17 cellular contexts compared by ENCODE assay signal in the genomic region with DNA sequence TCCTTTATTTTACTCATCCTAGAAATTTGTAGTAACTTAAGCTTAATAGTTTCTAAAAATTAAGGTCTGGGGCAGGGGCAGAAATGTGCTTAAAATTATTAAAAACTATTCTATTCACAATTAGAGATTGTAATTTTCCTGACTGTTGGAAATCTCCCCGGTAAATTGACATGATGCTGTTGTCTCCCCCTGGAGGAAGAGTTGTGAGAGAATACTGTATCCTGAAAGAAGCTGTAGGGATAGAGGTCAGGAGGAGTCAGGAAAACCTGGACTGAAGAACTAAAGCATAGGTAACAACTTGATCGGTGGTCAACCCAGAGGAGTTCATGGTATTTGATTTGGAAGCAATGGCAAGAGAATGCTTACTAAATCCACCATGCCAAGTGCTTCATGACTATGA. TPM values are rescaled to one million over a fixed set of nuclear protein-coding genes. Genes with fewer than 3 reads are reported as not detected.
DNase-seq lines count a peak whose midpoint lies in the region; ATAC-seq and TF ChIP-seq lines count a peak whose summit lies in the region.
"Had no signal": no experiment of that assay in that cellular context is flagged by ENCODE, and none has a peak within 500 bp of the region (broad histone marks: within the 10 kb centered on the region; RNA-seq: fewer than 3 reads in every experiment).

No MANE protein-coding gene starts in this region.

- H3K4me1 ChIP-seq in foreskin keratinocyte: no peaks in the 10 kb centered on the region
- peaks cover 0 to 65% (median 12%) of the 10 kb centered on the region in 4 donors for H3K4me1 ChIP-seq in tibial artery
- H3K4me1 ChIP-seq: right atrium auricular region, vagina had no signal

- no peak for DNase-seq in HFF-Myc (ENCODE audit: extremely low read depth, low read depth)
- no peak for DNase-seq in foreskin keratinocyte
- DNase-seq in tibial artery: no peak
- no peak for DNase-seq in NCI-H146 (lab: John Stamatoyannopoulos, UW)
- no peak for DNase-seq in mesothelial cell of epicardium (ENCODE audit: low spot score in 2 of 2, unreplicated experiment in 2 of 2)
- no peak for DNase-seq in NCI-H1417 treated with DMSO at 0.1 percent for 48 hours (lab: John Stamatoyannopoulos, UW)
- DNase-seq: activated CD4-positive, alpha-beta T cell treated with anti-CD3 and anti-CD28 coated beads, Interleukin-2, amount 10 ng/mL, durations not matched to agents 7 days and 5 days; GF-D8; kidney; NCI-H1105 treated with DMSO at 0.1 percent for 48 hours; NCI-H446; RPMI8226; stimulated activated CD4-positive, alpha-beta T cell treated with anti-CD3 and anti-CD28 coated beads, Interleukin-4, amount 100 ng/mL, for 1 hour had no signal

- intact Hi-C loops in tibial artery (cut with DNase I; ENCODE audit: low total_unique reads): no loop called here

- peaks cover 9% of the 10 kb centered on the region for H3K4me1 Mint-ChIP-seq in mesothelial cell of epicardium

- H3K36me3 Mint-ChIP-seq in mesothelial cell of epicardium: peaks cover 12% of the 10 kb centered on the region

- H3K27ac Mint-ChIP-seq in mesothelial cell of epicardium: no peak overlapping the region
- H3K27ac Mint-ChIP-seq: activated CD4-positive, alpha-beta T cell treated with anti-CD3 and anti-CD28 coated beads, Interleukin-2, amount 10 ng/mL, durations not matched to agents 7 days and 5 days had no signal

- H3K4me3 Mint-ChIP-seq in mesothelial cell of epicardium: no peak overlapping the region
- H3K4me3 Mint-ChIP-seq: activated CD4-positive, alpha-beta T cell treated with anti-CD3 and anti-CD28 coated beads, Interleukin-2, amount 10 ng/mL, durations not matched to agents 7 days and 5 days had no signal

- H3K27ac ChIP-seq in VCaP: no peak overlapping the region
- no peak overlapping the region for H3K27ac ChIP-seq in foreskin keratinocyte
- H3K27ac ChIP-seq in tibial artery: peak overlapping the region; percentile 70 to 80
- H3K27ac ChIP-seq: right atrium auricular region, vagina had no signal

- H3K9me3 Mint-ChIP-seq in mesothelial cell of epicardium: no peaks in the 10 kb centered on the region
- H3K9me3 Mint-ChIP-seq: activated CD4-positive, alpha-beta T cell treated with anti-CD3 and anti-CD28 coated beads, Interleukin-2, amount 10 ng/mL, durations not matched to agents 7 days and 5 days had no signal

- no peaks in the 10 kb centered on the region for H3K27me3 ChIP-seq in foreskin keratinocyte
- no peaks in the 10 kb centered on the region for H3K27me3 ChIP-seq in tibial artery
- H3K27me3 ChIP-seq: right atrium auricular region, vagina had no signal

- no peaks in the 10 kb centered on the region for H3K27me3 Mint-ChIP-seq in mesothelial cell of epicardium (ENCODE audit: low read depth)
- H3K27me3 Mint-ChIP-seq: activated CD4-positive, alpha-beta T cell treated with anti-CD3 and anti-CD28 coated beads, Interleukin-2, amount 10 ng/mL, durations not matched to agents 7 days and 5 days had no signal

- no peaks in the 10 kb centered on the region for H3K36me3 ChIP-seq in tibial artery
- H3K36me3 ChIP-seq: right atrium auricular region, vagina had no signal

- no peaks in the 10 kb centered on the region for H3K9me3 ChIP-seq in tibial artery
- H3K9me3 ChIP-seq: right atrium auricular region, vagina had no signal

- ATAC-seq in foreskin keratinocyte: no peak

- no peak overlapping the region for H3K4me3 ChIP-seq in HFF-Myc (replicated peaks; ENCODE audit: low read depth, low read length)
- no peak overlapping the region for H3K4me3 ChIP-seq in tibial artery
- H3K4me3 ChIP-seq: right atrium auricular region, vagina had no signal

- TF ChIP-seq CTCF in HFF-Myc (IDR thresholded peaks at IDR 0.05; ENCODE audit: low read depth, low read length, missing control alignments) (peak; percentile 21), VCaP (conservative IDR thresholded peaks at IDR 0.05) (peak; percentile 46), foreskin keratinocyte (conservative IDR thresholded peaks at IDR 0.05) (peak; percentile 43), tibial artery (IDR thresholded peaks at IDR 0.05) (no peak), mesothelial cell of epicardium (IDR thresholded peaks at IDR 0.05; ENCODE audit: unreplicated experiment) (no peak)

RNA-seq across cellular contexts. Expression of a gene that starts 16.2 kb away (rescaled TPM):
- not detected in 2 replicates for total RNA-seq in foreskin keratinocyte
- polyA plus RNA-seq in foreskin keratinocyte: not detected in 2 replicates
- 0.85 to 1.1 TPM (median 0.95 TPM) in 3 replicates for total RNA-seq in mesothelial cell of epicardium

RNA-seq across cellular contexts. Expression of a gene that starts 21.9 kb away (rescaled TPM):
- total RNA-seq in foreskin keratinocyte (5.4 and 6.1 TPM in 2 replicates), mesothelial cell of epicardium (32.8 to 37.3 TPM (median 34.4 TPM) in 3 replicates)
- polyA plus RNA-seq in foreskin keratinocyte: 3.0 and 4.0 TPM in 2 replicates

RNA-seq across cellular contexts. Expression of a gene that starts 26.2 kb away (rescaled TPM):
- not detected in 2 replicates for total RNA-seq in foreskin keratinocyte
- not detected in 2 replicates for polyA plus RNA-seq in foreskin keratinocyte
- total RNA-seq in mesothelial cell of epicardium: 0.25 to 0.66 TPM (median 0.44 TPM) in 3 replicates
- total RNA-seq: myocyte had no signal

RNA-seq across cellular contexts. Expression of a gene that starts 38.5 kb away (rescaled TPM):
- 4.2 and 4.4 TPM in 2 replicates for total RNA-seq in foreskin keratinocyte
- polyA plus RNA-seq in foreskin keratinocyte: 10.6 and 11.1 TPM in 2 replicates
- 2.7 to 2.9 TPM (median 2.7 TPM) in 3 replicates for total RNA-seq in mesothelial cell of epicardium
- total RNA-seq: myocyte had no signal

Comparison
In these comparisons a context has a peak if more than half of its experiments do, and no peak if none do; other contexts are left out.
1. CTCF ChIP-seq: peak in HFF-Myc (single experiment), VCaP (single experiment) and foreskin keratinocyte (single experiment); none in tibial artery (0 of 2) and mesothelial cell of epicardium (single experiment).
2. H3K27ac ChIP-seq: peak in tibial artery (2 of 2); none in VCaP (single experiment) and foreskin keratinocyte (single experiment).